ENCODE assay signal across 2 cellular contexts in the genomic region with DNA sequence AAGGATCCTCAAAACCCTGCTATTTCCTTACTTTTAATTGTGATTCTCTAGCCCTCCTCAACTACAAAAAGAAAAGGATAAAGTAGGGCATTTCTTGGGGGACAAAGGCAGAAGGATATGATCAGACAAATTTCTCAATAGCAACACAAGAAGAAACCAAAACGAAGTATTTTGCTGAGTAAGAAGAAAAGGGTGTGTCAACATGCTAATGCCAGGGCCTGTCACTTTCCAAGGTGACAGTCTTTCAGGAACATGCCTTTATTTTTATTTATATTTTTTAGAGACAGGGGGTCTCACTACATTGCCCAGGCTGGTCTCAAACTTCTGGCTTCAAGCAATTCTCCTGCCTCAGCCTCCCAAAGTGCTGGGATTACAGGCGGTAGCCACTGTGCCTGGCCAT.
TF ChIP-seq lines count a peak whose summit lies in the region.

No MANE protein-coding gene starts in this region.

TF ChIP-seq in A549, 52 proteins besides CTCF, POLR2A, EP300 and RAD21:
- TF ChIP-seq REST (IDR thresholded peaks at IDR 0.05) (no peak), HDAC2 (IDR thresholded peaks at IDR 0.05) (no peak), MAFK (IDR thresholded peaks at IDR 0.05; ENCODE audit: partially characterized antibody) (peak; percentile 72), HMGXB4 (CRISPR knock-in tag; IDR thresholded peaks at IDR 0.05; ENCODE audit: borderline replicate concordance) (no peak), FOSL2 (IDR thresholded peaks at IDR 0.05) (no peak), FOSL2 (CRISPR knock-in tag; IDR thresholded peaks at IDR 0.05) (no peak)

TF ChIP-seq in GM12878, 131 proteins besides CTCF, POLR2A, EP300 and RAD21:
- no peak for TF ChIP-seq NR2C2 (IDR thresholded peaks at IDR 0.05; ENCODE audit: borderline replicate concordance, control insufficient read depth, insufficient read length, low read depth)
- TF ChIP-seq CHD2 (IDR thresholded peaks at IDR 0.05; ENCODE audit: borderline replicate concordance, low read depth, low read length), result no peak
- no peak for TF ChIP-seq BACH1 (IDR thresholded peaks at IDR 0.05; ENCODE audit: borderline replicate concordance)
- no peak for TF ChIP-seq NRF1 (conservative IDR thresholded peaks at IDR 0.05; ENCODE audit: low read depth, low read length)
